23 cellular contexts compared by ENCODE assay signal in genomic region chr11:34502949-34503348, GRCh38. TPM values are rescaled to one million over a fixed set of nuclear protein-coding genes. Genes with fewer than 3 reads are reported as not detected.
DNase-seq lines count a peak whose midpoint lies in the region; ATAC-seq, FAIRE-seq and TF ChIP-seq lines count a peak whose summit lies in the region.
"Had no signal": no experiment of that assay in that cellular context is flagged by ENCODE, and none has a peak within 500 bp of the region (broad histone marks: within the 10 kb centered on the region; RNA-seq: fewer than 3 reads in every experiment).

No MANE protein-coding gene starts in this region.

- H3K9ac ChIP-seq in astrocyte (ENCODE audit: low read length): no peak overlapping the region

- TF ChIP-seq POLR2A in gastrocnemius medialis (IDR thresholded peaks at IDR 0.05): no peak

- H3K36me3 ChIP-seq in astrocyte (ENCODE audit: insufficient read depth, low read length) (no peaks in the 10 kb centered on the region), gastrocnemius medialis (no peaks in the 10 kb centered on the region)
- H3K36me3 ChIP-seq: cardiac muscle cell had no signal

- in situ Hi-C loops in gastrocnemius medialis (cut with MboI; ENCODE audit: low sequenced_read_pairs in 4 of 4): no loop called here

- ATAC-seq in GM21619 (IDR thresholded peaks at IDR 0.05; ENCODE audit: unreplicated experiment): no peak
- no peak for ATAC-seq in GM21423 (IDR thresholded peaks at IDR 0.05; ENCODE audit: unreplicated experiment)
- no peak for ATAC-seq in gastrocnemius medialis
- ATAC-seq: activated T-cell treated with anti-CD3 and anti-CD28 coated beads, Interleukin-2, amount 50 U/mL, for 72 hours; T-helper 17 cell had no signal

- H3K27ac Mint-ChIP-seq in astrocyte (ENCODE audit: unreplicated experiment): no peak overlapping the region
- no peak overlapping the region for H3K27ac Mint-ChIP-seq in glutamatergic neuron (ENCODE audit: unreplicated experiment)
- H3K27ac Mint-ChIP-seq: activated T-cell treated with anti-CD3 and anti-CD28 coated beads, Interleukin-2, amount 50 U/mL, for 72 hours; CD4-positive, CD25-positive, alpha-beta regulatory T cell; immature natural killer cell; T-helper 17 cell had no signal

- no peak for FAIRE-seq in astrocyte (lab: Jason Lieb, UNC)
- FAIRE-seq: RCC 7860 had no signal

- no peaks in the 10 kb centered on the region for H3K36me3 Mint-ChIP-seq in astrocyte (ENCODE audit: low read depth, unreplicated experiment)
- no peaks in the 10 kb centered on the region for H3K36me3 Mint-ChIP-seq in glutamatergic neuron (ENCODE audit: unreplicated experiment)
- H3K36me3 Mint-ChIP-seq: CD4-positive, CD25-positive, alpha-beta regulatory T cell; immature natural killer cell had no signal

- H3K27me3 ChIP-seq in astrocyte (ENCODE audit: insufficient read depth, low read length) (no peaks in the 10 kb centered on the region), gastrocnemius medialis (no peaks in the 10 kb centered on the region)
- H3K27me3 ChIP-seq: cardiac muscle cell, hepatocyte had no signal

- no peak overlapping the region for H3K4me3 Mint-ChIP-seq in astrocyte (ENCODE audit: unreplicated experiment)
- no peak overlapping the region for H3K4me3 Mint-ChIP-seq in glutamatergic neuron (ENCODE audit: unreplicated experiment)
- H3K4me3 Mint-ChIP-seq: activated T-cell treated with anti-CD3 and anti-CD28 coated beads, Interleukin-2, amount 50 U/mL, for 72 hours; CD4-positive, CD25-positive, alpha-beta regulatory T cell; immature natural killer cell; T-helper 17 cell had no signal

- no peaks in the 10 kb centered on the region for H3K79me2 ChIP-seq in astrocyte (ENCODE audit: insufficient read depth, low read length)
- H3K79me2 ChIP-seq: hepatocyte had no signal

- H3K27ac ChIP-seq in astrocyte (ENCODE audit: low read depth, low read length) (no peak overlapping the region), gastrocnemius medialis (no peak overlapping the region)
- H3K27ac ChIP-seq: cardiac muscle cell, hepatocyte had no signal

- peaks cover 25% of the 10 kb centered on the region for H3K4me1 ChIP-seq in astrocyte (ENCODE audit: insufficient read depth, low read length)
- H3K4me1 ChIP-seq in gastrocnemius medialis: no peaks in the 10 kb centered on the region

- intact Hi-C loops in gastrocnemius medialis (cut with DNase I; ENCODE audit: low total_unique reads): no loop called here

- DNase-seq in AG09309 (ENCODE audit: low read depth) (no peak), HFF-Myc (ENCODE audit: extremely low read depth, low read depth) (no peak), astrocyte (ENCODE audit: low read depth) (peak; percentile 25), fibroblast of villous mesenchyme (ENCODE audit: low read depth) (no peak), glutamatergic neuron (no peak), gastrocnemius medialis (no peak)
- DNase-seq: activated CD4-positive, alpha-beta T cell treated with anti-CD3 and anti-CD28 coated beads for 4 hours; activated naive CD4-positive, alpha-beta T cell treated with Interleukin-2 at 50 U/mL for 16 hours; activated T-cell treated with anti-CD3 and anti-CD28 coated beads, Interleukin-2, amount 50 U/mL, for 72 hours; CD4-positive, CD25-positive, alpha-beta regulatory T cell; immature natural killer cell; mesendoderm; NCI-H1417 treated with DMSO at 0.1 percent for 48 hours; NCI-H524 treated with DMSO at 0.1 percent for 48 hours; T-helper 17 cell had no signal

- peaks cover 13% of the 10 kb centered on the region for H3K27me3 Mint-ChIP-seq in astrocyte (ENCODE audit: low read depth, unreplicated experiment)
- H3K27me3 Mint-ChIP-seq in glutamatergic neuron (ENCODE audit: unreplicated experiment): peaks cover 7% of the 10 kb centered on the region

- H3K9me3 Mint-ChIP-seq in astrocyte (ENCODE audit: unreplicated experiment) (no peaks in the 10 kb centered on the region), glutamatergic neuron (ENCODE audit: unreplicated experiment) (no peaks in the 10 kb centered on the region)
- H3K9me3 Mint-ChIP-seq: activated T-cell treated with anti-CD3 and anti-CD28 coated beads, Interleukin-2, amount 50 U/mL, for 72 hours; CD4-positive, CD25-positive, alpha-beta regulatory T cell; immature natural killer cell had no signal

- peaks cover 16% of the 10 kb centered on the region for H3K4me1 Mint-ChIP-seq in astrocyte (ENCODE audit: low read depth, unreplicated experiment)
- H3K4me1 Mint-ChIP-seq in glutamatergic neuron (ENCODE audit: low read depth, unreplicated experiment): no peaks in the 10 kb centered on the region
- H3K4me1 Mint-ChIP-seq: CD4-positive, CD25-positive, alpha-beta regulatory T cell; immature natural killer cell; T-helper 17 cell had no signal

- H3K4me2 ChIP-seq in astrocyte (ENCODE audit: low read length): no peak overlapping the region
- H3K4me2 ChIP-seq: hepatocyte had no signal

- TF ChIP-seq CTCF in AG09309 (IDR thresholded peaks at IDR 0.05; ENCODE audit: control insufficient read depth, insufficient read depth, low read depth, low read length, missing control alignments): peak; percentile 16
- peak; percentile 17 for TF ChIP-seq CTCF in HFF-Myc (IDR thresholded peaks at IDR 0.05; ENCODE audit: low read depth, low read length, missing control alignments)
- TF ChIP-seq CTCF in astrocyte (IDR thresholded peaks at IDR 0.05; ENCODE audit: insufficient read depth, low read depth, low read length): no peak
- peak; percentile 14 for TF ChIP-seq CTCF in fibroblast of villous mesenchyme (IDR thresholded peaks at IDR 0.05; ENCODE audit: insufficient read depth, low read depth, low read length)
- no peak for TF ChIP-seq CTCF in glutamatergic neuron (IDR thresholded peaks at IDR 0.05; ENCODE audit: partially characterized antibody, unreplicated experiment)
- TF ChIP-seq CTCF in gastrocnemius medialis (IDR thresholded peaks at IDR 0.05 in 4 of 5, conservative IDR thresholded peaks at IDR 0.05 in 1 of 5): no peak

- H3K4me3 ChIP-seq in AG09309 (ENCODE audit: control insufficient read depth, low read depth, low read length) (no peak overlapping the region), HFF-Myc (replicated peaks; ENCODE audit: low read depth, low read length) (no peak overlapping the region), astrocyte (ENCODE audit: insufficient read depth, low read depth, low read length) (no peak overlapping the region), fibroblast of villous mesenchyme (ENCODE audit: low read depth, low read length) (no peak overlapping the region), gastrocnemius medialis (no peak overlapping the region)
- H3K4me3 ChIP-seq: cardiac muscle cell, hepatocyte, skin epidermis had no signal

- H2AFZ ChIP-seq in astrocyte (ENCODE audit: low read depth, low read length): no peak overlapping the region
- H2AFZ ChIP-seq: hepatocyte had no signal

- no peaks in the 10 kb centered on the region for H3K9me3 ChIP-seq in astrocyte (ENCODE audit: insufficient read depth, low read depth, low read length)
- no peaks in the 10 kb centered on the region for H3K9me3 ChIP-seq in gastrocnemius medialis

- no peaks in the 10 kb centered on the region for H4K20me1 ChIP-seq in astrocyte (ENCODE audit: insufficient read depth, low read length)

RNA-seq across cellular contexts. Expression of gene ELF5, which starts 10.6 kb away (rescaled TPM):
- not detected in 2 replicates for total RNA-seq in astrocyte
- total RNA-seq in fibroblast of villous mesenchyme: under 0.01 TPM in 2 replicates
- not detected for total RNA-seq in glutamatergic neuron (ENCODE audit: unreplicated experiment)
- not detected for total RNA-seq in gastrocnemius medialis
- total RNA-seq: activated T-cell treated with anti-CD3 and anti-CD28 coated beads, Interleukin-2, amount 50 U/mL, for 72 hours; cardiac muscle cell; CD4-positive, CD25-positive, alpha-beta regulatory T cell; dermis microvascular lymphatic vessel endothelial cell; MCF 10A; T-helper 17 cell had no signal

Comparison
In these comparisons a context has a peak if more than half of its experiments do, and no peak if none do; other contexts are left out.
1. CTCF ChIP-seq: peak in AG09309 (single experiment), HFF-Myc (single experiment) and fibroblast of villous mesenchyme (single experiment); none in astrocyte (single experiment), glutamatergic neuron (single experiment) and gastrocnemius medialis (0 of 5).